ENCODE assay signal across 7 cellular contexts in the genomic region with DNA sequence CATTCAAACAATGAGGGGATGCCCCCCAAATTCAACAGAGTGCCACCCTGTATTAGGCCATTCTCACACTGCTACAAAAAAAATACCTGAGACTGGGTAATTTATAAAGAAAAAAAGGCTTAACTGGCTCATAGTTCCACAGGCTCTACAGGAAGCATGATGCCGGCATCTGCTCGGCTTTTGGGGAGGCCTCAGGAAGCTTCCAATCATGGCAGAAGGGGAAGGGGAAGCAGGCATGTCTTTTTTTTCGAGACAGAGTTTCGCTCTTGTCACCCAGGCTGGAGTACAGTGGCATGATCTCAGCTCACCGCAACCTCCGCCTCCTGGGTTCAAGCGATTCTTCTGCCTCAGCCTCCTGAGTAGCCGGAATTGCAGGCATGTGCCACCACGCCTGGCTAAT. TPM values are rescaled to one million over a fixed set of nuclear protein-coding genes. Genes with fewer than 3 reads are reported as not detected.
DNase-seq lines count a peak whose midpoint lies in the region; ATAC-seq, FAIRE-seq and TF ChIP-seq lines count a peak whose summit lies in the region.
"Not testable (repeated sequence)": the region's sequence is repeated elsewhere in the genome, so short reads cannot be mapped to it uniquely, and the experiment has no call there.

No MANE protein-coding gene starts in this region.

- H3K27me3 ChIP-seq in BLaER1 treated with 17β-estradiol and CSF1 and Interleukin-3, amounts not matched to agents 10 nM and 100 nM; HL-60 (ENCODE audit: insufficient read depth, poor library complexity, severe bottlenecking); K562 (ENCODE audit: control insufficient read depth in 2 of 2, insufficient read depth in 2 of 2, low read length in 2 of 2); lower lobe of right lung (ENCODE audit: low read depth); stomach: not testable (repeated sequence)

- peaks cover 14% of the 10 kb centered on the region for H3K36me3 Mint-ChIP-seq in activated CD8-positive, alpha-beta T cell treated with anti-CD3 and anti-CD28 coated beads, Interleukin-2, amount 10 ng/mL, durations not matched to agents 7 days and 5 days (ENCODE audit: low read depth)
- not testable (repeated sequence) for H3K36me3 Mint-ChIP-seq in immature natural killer cell

- H3K4me1 ChIP-seq in BLaER1 treated with 17β-estradiol and CSF1 and Interleukin-3, amounts not matched to agents 10 nM and 100 nM = peaks cover 80 to 95% (median 93%) of the 10 kb centered on the region in 10 experiments
- H3K4me1 ChIP-seq in K562 (replicated peaks in 1 of 2; ENCODE audit: control insufficient read depth in 2 of 2, insufficient read depth in 2 of 2, low read length in 2 of 2) (peaks cover 31 to 59% of the 10 kb centered on the region in 2 experiments), lower lobe of right lung (peaks cover 39% of the 10 kb centered on the region), stomach (peaks cover 14 to 56% (median 35%) of the 10 kb centered on the region in 4 donors)

- peak overlapping the region in 7 of 10 experiments; percentile 4 to 55 (median 37); a peak in 8 of 20 replicates for H3K4me3 ChIP-seq in BLaER1 treated with 17β-estradiol and CSF1 and Interleukin-3, amounts not matched to agents 10 nM and 100 nM
- not testable (repeated sequence) for H3K4me3 ChIP-seq in HL-60 (replicated peaks; ENCODE audit: insufficient read depth, low read length); K562; lower lobe of right lung; stomach

- not testable (repeated sequence) for BruUV-seq in K562 (replicated peaks; lab: Mats Ljungman, UMichigan)

- H3K27ac ChIP-seq in BLaER1 treated with 17β-estradiol and CSF1 and Interleukin-3, amounts not matched to agents 10 nM and 100 nM = peak overlapping the region; percentile 53 to 84 (median 79); a peak in 21 of 22 replicates
- peak overlapping the region; percentile 78 for H3K27ac ChIP-seq in HL-60 (replicated peaks)
- H3K27ac ChIP-seq in K562 (ENCODE audit: extremely low read depth, low read depth, low read length) = not testable (repeated sequence)
- H3K27ac ChIP-seq in lower lobe of right lung = peak overlapping the region; percentile 78
- peak overlapping the region in 4 of 5 donors; percentile 10 to 76 (median 65) for H3K27ac ChIP-seq in stomach

- not testable (repeated sequence) for H3K9me1 ChIP-seq in K562 (ENCODE audit: control insufficient read depth, insufficient read depth, low read length)

- not testable (repeated sequence) for FAIRE-seq in K562 (lab: Jason Lieb, UNC)

- H3K27ac Mint-ChIP-seq in activated CD8-positive, alpha-beta T cell treated with anti-CD3 and anti-CD28 coated beads, Interleukin-2, amount 10 ng/mL, durations not matched to agents 7 days and 5 days = peak overlapping the region; percentile 92
- peak overlapping the region in 5 of 6 donors; percentile 11 to 77 (median 66) for H3K27ac Mint-ChIP-seq in immature natural killer cell

- peak overlapping the region; percentile 79 to 93 (median 88) for H3K4me2 ChIP-seq in BLaER1 treated with 17β-estradiol and CSF1 and Interleukin-3, amounts not matched to agents 10 nM and 100 nM
- not testable (repeated sequence) for H3K4me2 ChIP-seq in K562 (ENCODE audit: insufficient read depth, low read length)

- H3K4me3 Mint-ChIP-seq in activated CD8-positive, alpha-beta T cell treated with anti-CD3 and anti-CD28 coated beads, Interleukin-2, amount 10 ng/mL, durations not matched to agents 7 days and 5 days; immature natural killer cell: not testable (repeated sequence)

- not testable (repeated sequence) for H3K9me3 Mint-ChIP-seq in activated CD8-positive, alpha-beta T cell treated with anti-CD3 and anti-CD28 coated beads, Interleukin-2, amount 10 ng/mL, durations not matched to agents 7 days and 5 days (ENCODE audit: insufficient read depth); immature natural killer cell

- not testable (repeated sequence) for H2AFZ ChIP-seq in K562 (ENCODE audit: low read depth, low read length)

- H3K27me3 Mint-ChIP-seq in activated CD8-positive, alpha-beta T cell treated with anti-CD3 and anti-CD28 coated beads, Interleukin-2, amount 10 ng/mL, durations not matched to agents 7 days and 5 days (ENCODE audit: low read depth); immature natural killer cell (ENCODE audit: low read depth in 3 of 3): not testable (repeated sequence)

- 100% methylated on average over 6 of the region's 9 CpGs for WGBS in K562 (ENCODE audit: insufficient coverage, low coverage, missing lambda C conversion rate)
- WGBS in stomach, 5 donors = 91 to 96% (median 93%) methylated on average over 9 of the region's 9 CpGs

- peaks cover 33% of the 10 kb centered on the region for H3K4me1 Mint-ChIP-seq in activated CD8-positive, alpha-beta T cell treated with anti-CD3 and anti-CD28 coated beads, Interleukin-2, amount 10 ng/mL, durations not matched to agents 7 days and 5 days (ENCODE audit: low read depth)
- peaks cover 41 to 56% of the 10 kb centered on the region in 2 donors for H3K4me1 Mint-ChIP-seq in immature natural killer cell

- not testable (repeated sequence) for DNase-seq in HL-60 (ENCODE audit: low read depth in 1 of 2, low spot score in 1 of 2); activated CD8-positive, alpha-beta T cell treated with anti-CD3 and anti-CD28 coated beads, Interleukin-2, amount 10 ng/mL, durations not matched to agents 7 days and 5 days; K562 (ENCODE audit: extremely low read depth in 1 of 4, low spot score in 3 of 4); immature natural killer cell; lower lobe of right lung; stomach

- not testable (repeated sequence) for H3K79me2 ChIP-seq in K562 (ENCODE audit: control insufficient read depth, insufficient read depth, low read length)

- H3K9ac ChIP-seq in BLaER1 treated with 17β-estradiol and CSF1 and Interleukin-3, amounts not matched to agents 10 nM and 100 nM = peak overlapping the region in 9 of 11 experiments; percentile 53 to 73 (median 70); a peak in 17 of 22 replicates
- not testable (repeated sequence) for H3K9ac ChIP-seq in K562 (ENCODE audit: insufficient read depth in 1 of 2, low read depth in 2 of 2, low read length in 2 of 2)

- not testable (repeated sequence) for ATAC-seq in activated CD8-positive, alpha-beta T cell treated with anti-CD3 and anti-CD28 coated beads, Interleukin-2, amount 10 ng/mL, durations not matched to agents 7 days and 5 days; K562; lower lobe of right lung

- peaks cover 25 to 39% (median 32%) of the 10 kb centered on the region in 11 experiments for H3K9me3 ChIP-seq in BLaER1 treated with 17β-estradiol and CSF1 and Interleukin-3, amounts not matched to agents 10 nM and 100 nM (replicated peaks in 1 of 11)
- H3K9me3 ChIP-seq in K562 (replicated peaks; ENCODE audit: control insufficient read depth, insufficient read depth, low read depth, low read length); lower lobe of right lung: not testable (repeated sequence)
- H3K9me3 ChIP-seq in stomach = peaks cover 0 to 12% (median 0%) of the 10 kb centered on the region in 4 donors

- CTCF ChIA-PET in activated CD8-positive, alpha-beta T cell treated with anti-CD3 and anti-CD28 coated beads, Interleukin-2, amount 10 ng/mL, durations not matched to agents 7 days and 5 days (lab: Charles Lee) = interaction anchor here (1.4 to 3.2 kb wide), 3 partner anchors 9 to 18 kb away, joined by 5 to 12 read pairs (median 5); a partner anchor contains a TSS
- CTCF ChIA-PET in K562 (lab: Yijun Ruan, JAX; ENCODE audit: low intra/inter-chr PET ratio) = not testable (repeated sequence)

- H3K36me3 ChIP-seq in BLaER1 treated with 17β-estradiol and CSF1 and Interleukin-3, amounts not matched to agents 10 nM and 100 nM = peaks cover 0 to 20% (median 10%) of the 10 kb centered on the region in 11 experiments; a peak in 11 of 22 replicates
- not testable (repeated sequence) for H3K36me3 ChIP-seq in K562 (ENCODE audit: control insufficient read depth, insufficient read depth, low read length); lower lobe of right lung; stomach

- not testable (repeated sequence) for TF ChIP-seq RAD21 in K562 (CRISPR knock-in tag; conservative IDR thresholded peaks at IDR 0.05 in 1 of 2, IDR thresholded peaks at IDR 0.05 in 1 of 2)

- not testable (repeated sequence) for H4K20me1 ChIP-seq in BLaER1 treated with 17β-estradiol and CSF1 and Interleukin-3, amounts not matched to agents 10 nM and 100 nM; K562 (replicated peaks; ENCODE audit: control insufficient read depth, insufficient read depth, low read length)

- intact Hi-C loops in K562 (cut with micrococcal nuclease) = loop anchor here (5.0 kb wide), 2 partner anchors 176 to 191 kb away; a partner anchor contains a TSS
- intact Hi-C loops in lower lobe of right lung (cut with DNase I); stomach (cut with DNase I; ENCODE audit: low total_unique reads): not testable (repeated sequence)

- TF ChIP-seq CTCF in HL-60 (IDR thresholded peaks at IDR 0.05; ENCODE audit: insufficient read depth, low read length); K562 (IDR thresholded peaks at IDR 0.05 in 2 of 3, conservative IDR thresholded peaks at IDR 0.05 in 1 of 3; ENCODE audit: insufficient read depth in 2 of 3, low read depth in 1 of 3, low read length in 3 of 3); lower lobe of right lung (IDR thresholded peaks at IDR 0.05); stomach (IDR thresholded peaks at IDR 0.05): not testable (repeated sequence)

- TF ChIP-seq EP300 in K562 (IDR thresholded peaks at IDR 0.05; ENCODE audit: low read length); stomach (IDR thresholded peaks at IDR 0.05): not testable (repeated sequence)

- POLR2A ChIA-PET in activated CD8-positive, alpha-beta T cell treated with anti-CD3 and anti-CD28 coated beads, Interleukin-2, amount 10 ng/mL, durations not matched to agents 7 days and 5 days (lab: Charles Lee) = interaction anchor here (1.3 kb wide), 1 partner anchor 18 kb away, joined by 6 read pairs; no protein-coding TSS in a partner anchor
- POLR2A ChIA-PET in K562 (lab: Yijun Ruan, JAX) = interaction anchor here (1.2 to 3.8 kb wide), 3 partner anchors 16 to 21 kb away, joined by 3 to 20 read pairs (median 5); a partner anchor contains a TSS

- in situ Hi-C loops in K562 (cut with MboI) = not testable (repeated sequence)

- not testable (repeated sequence) for TF ChIP-seq POLR2A in K562 (conservative IDR thresholded peaks at IDR 0.05); stomach (IDR thresholded peaks at IDR 0.05)

RNA-seq across cellular contexts. Expression of a gene that starts 18.7 kb away (rescaled TPM):
- total RNA-seq in activated CD8-positive, alpha-beta T cell treated with anti-CD3 and anti-CD28 coated beads, Interleukin-2, amount 10 ng/mL, durations not matched to agents 7 days and 5 days = 10 to 100 TPM; 39.4 to 39.8 TPM
- 61.0 and 70.3 TPM in 2 replicates for total RNA-seq in K562 (2011; cell fraction: chromatin; rRNA removed; ENCODE audit: low replicate concordance)
- total RNA-seq in K562 (2011; cell fraction: nucleolus; rRNA removed) = 50.4 and 54.0 TPM in 2 replicates
- 45.9 and 49.3 TPM in 2 replicates for total RNA-seq in K562 (2011; cell fraction: nucleoplasm; rRNA removed)
- total RNA-seq in K562 (2014; rRNA removed) = 50.2 and 54.4 TPM in 2 replicates
- 44.8 and 45.5 TPM in 2 replicates for total RNA-seq in K562 (2014; rRNA removed; fragmentation: Illumina TruSeq; extraction: Trizol)
- total RNA-seq in K562 (2015; rRNA removed; fragmentation: Illumina TruSeq; extraction: Trizol) = 55.8 and 57.7 TPM in 2 replicates
- total RNA-seq in K562 (2021) = 55.4 and 59.6 TPM in 2 replicates
- 31.4 and 41.2 TPM in 2 replicates for polyA plus RNA-seq in K562 (2011; rRNA removed)
- 37.0 and 43.7 TPM in 2 replicates for polyA plus RNA-seq in K562 (2011; cell fraction: cytosol; rRNA removed)
- polyA plus RNA-seq in K562 (2011; cell fraction: nucleus; rRNA removed) = 37.0 and 46.2 TPM in 2 replicates
- 45.4 TPM in 2 replicates for polyA plus RNA-seq in K562 (2012)
- 46.2 and 47.7 TPM in 2 replicates for polyA plus RNA-seq in K562 (2014; fragmentation: Illumina TruSeq; extraction: Trizol)
- 1 to 10 TPM; 2.1 to 2.7 TPM for polyA plus RNA-seq in K562 (2014; fragmentation: Nextera tagmentation; extraction: Ambion mirVana)
- polyA plus RNA-seq in K562 (2014; rRNA removed) = 43.3 and 50.8 TPM in 2 replicates
- 51.1 and 64.3 TPM in 2 replicates for polyA minus RNA-seq in K562 (2011; rRNA and poly(A)+ RNA removed)
- polyA minus RNA-seq in K562 (2011; cell fraction: cytosol; rRNA and poly(A)+ RNA removed) = 29.6 and 35.1 TPM in 2 replicates
- 26.1 and 34.0 TPM in 2 replicates for polyA minus RNA-seq in K562 (2011; cell fraction: nucleus; rRNA and poly(A)+ RNA removed)
- 10 to 100 TPM; 25.6 to 39.8 (median 26.6) TPM for polyA plus RNA-seq in immature natural killer cell
- 60.7 TPM for total RNA-seq in lower lobe of right lung
- total RNA-seq in stomach = 10 to 100 TPM; 33.5 to 72.4 (median 40.8) TPM
- 10 to 100 TPM; 19.5 to 42.5 (median 40.0) TPM for polyA plus RNA-seq in stomach
